ENCODE assay signal across 21 cellular contexts in genomic region chr10:70669732-70670317, GRCh38. TPM values are rescaled to one million over a fixed set of nuclear protein-coding genes. Genes with fewer than 3 reads are reported as not detected.
"Had no signal": no experiment of that assay in that cellular context is flagged by ENCODE, and none has a peak within 500 bp of the region (broad histone marks: within the 10 kb centered on the region; RNA-seq: fewer than 3 reads in every experiment).

No MANE protein-coding gene starts in this region.

- H3K4me1 ChIP-seq: colonic mucosa, pancreas had no signal

- H3K4me3 Mint-ChIP-seq: naive thymus-derived CD8-positive, alpha-beta T cell; stimulated activated naive CD8-positive, alpha-beta T cell treated with anti-CD3 and anti-CD28 coated beads, Interleukin-15, Interleukin-2, amounts not matched to agents 100 ng/mL and 50 ng/mL, for 24 hours had no signal

- H3K27ac ChIP-seq: colonic mucosa, heart right ventricle, pancreas, thoracic aorta had no signal

- DNase-seq: cerebellar nuclear complex; colonic mucosa; effector CD8-positive, alpha-beta T cell; heart right ventricle; islet precursor cell; mammary epithelial cell; mucosa of descending colon; naive thymus-derived CD8-positive, alpha-beta T cell; occipital lobe; pancreas; right cardiac atrium; small intestine; stimulated activated CD4-positive, alpha-beta T cell treated with anti-CD3 and anti-CD28 coated beads, Interleukin-12 subunit alpha, Interleukin-12 subunit beta, amount 100 ng/mL, for 4 hours; stimulated activated CD4-positive, alpha-beta T cell treated with anti-CD3 and anti-CD28 coated beads, Interleukin-2, amount 100 ng/mL, for 48 hours; trophoblast cell had no signal

- H3K36me3 ChIP-seq: colonic mucosa, heart right ventricle, pancreas, thoracic aorta had no signal

- H3K9me3 ChIP-seq: colonic mucosa, heart right ventricle, mucosa of descending colon, pancreas, thoracic aorta had no signal

- ATAC-seq: esophagus mucosa; heart right ventricle; left lobe of liver; mucosa of descending colon; naive thymus-derived CD8-positive, alpha-beta T cell; pancreas; right cardiac atrium had no signal

- H3K4me3 ChIP-seq: colonic mucosa, heart right ventricle, mucosa of descending colon, pancreas, thoracic aorta had no signal

- H3K27ac Mint-ChIP-seq: progenitor cell of endocrine pancreas; stimulated activated naive CD8-positive, alpha-beta T cell treated with anti-CD3 and anti-CD28 coated beads, Interleukin-15, Interleukin-2, amounts not matched to agents 100 ng/mL and 50 ng/mL, for 24 hours had no signal

RNA-seq across cellular contexts. Expression of gene ADAMTS14, which starts 2.5 kb away (rescaled TPM):
- total RNA-seq: dermis microvascular lymphatic vessel endothelial cell; naive thymus-derived CD8-positive, alpha-beta T cell had no signal
- polyA plus RNA-seq: naive thymus-derived CD8-positive, alpha-beta T cell had no signal
